ENCODE assay signal across 24 cellular contexts in the genomic region with DNA sequence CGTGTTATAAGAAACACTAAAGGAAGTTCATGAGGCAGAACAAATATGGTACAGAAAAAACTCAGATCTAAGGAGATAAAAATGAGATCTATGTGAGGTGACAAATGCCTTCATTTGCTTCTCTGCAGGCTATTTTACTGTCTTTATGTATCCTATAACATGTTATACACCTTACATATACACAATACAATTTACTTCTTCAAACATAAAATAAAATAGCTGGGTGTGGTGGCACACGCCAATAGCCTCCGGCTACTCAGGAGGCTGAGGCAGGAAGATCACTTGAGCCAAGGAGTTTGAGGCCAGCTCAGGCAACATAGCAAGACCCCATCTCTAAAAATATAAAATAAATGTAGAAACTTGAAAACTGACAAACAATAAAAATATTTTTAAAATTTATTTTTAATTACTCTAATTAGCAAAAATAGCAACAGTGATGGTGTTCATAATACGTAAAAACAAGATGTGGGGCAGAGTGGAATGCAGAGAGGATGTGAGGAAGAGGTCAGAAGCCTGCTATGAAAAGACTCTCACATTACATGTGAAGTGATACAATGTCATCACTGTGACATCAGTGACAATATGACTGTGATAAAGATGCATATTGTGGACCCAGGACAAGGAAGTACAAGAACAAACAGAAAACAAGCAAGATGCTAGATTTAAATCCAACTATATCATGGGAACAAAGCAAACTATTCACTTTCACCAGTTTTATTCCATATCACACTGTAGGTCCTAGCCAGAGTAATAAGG. TPM values are rescaled to one million over a fixed set of nuclear protein-coding genes. Genes with fewer than 3 reads are reported as not detected.
DNase-seq lines count a peak whose midpoint lies in the region; ATAC-seq, FAIRE-seq and TF ChIP-seq lines count a peak whose summit lies in the region.
"Had no signal": no experiment of that assay in that cellular context is flagged by ENCODE, and none has a peak within 500 bp of the region (broad histone marks: within the 10 kb centered on the region; RNA-seq: fewer than 3 reads in every experiment).

No MANE protein-coding gene starts in this region.

- H3K27ac Mint-ChIP-seq in astrocyte (ENCODE audit: unreplicated experiment) = no peak overlapping the region
- peak overlapping the region in 5 of 9 donors; percentile 9 to 61 (median 56) for H3K27ac Mint-ChIP-seq in naive thymus-derived CD4-positive, alpha-beta T cell

- H3K27ac ChIP-seq in astrocyte (ENCODE audit: low read depth, low read length) = no peak overlapping the region
- no peak overlapping the region for H3K27ac ChIP-seq in naive thymus-derived CD4-positive, alpha-beta T cell (ENCODE audit: low read depth, low read length)
- H3K27ac ChIP-seq: C4-2B, HL-60, Peyer's patch had no signal

- peaks cover 18% of the 10 kb centered on the region for H3K4me1 Mint-ChIP-seq in astrocyte (ENCODE audit: low read depth, unreplicated experiment)
- peaks cover 23 to 43% (median 31%) of the 10 kb centered on the region in 7 donors for H3K4me1 Mint-ChIP-seq in naive thymus-derived CD4-positive, alpha-beta T cell

- in situ Hi-C loops in GM13977 (cut with MboI; ENCODE audit: low pct_unique_long_range_greater_than_20kb, low sequenced_read_pairs, unreplicated experiment) = no loop called here

- H3K27me3 ChIP-seq in astrocyte (ENCODE audit: insufficient read depth, low read length) = no peaks in the 10 kb centered on the region
- no peaks in the 10 kb centered on the region for H3K27me3 ChIP-seq in naive thymus-derived CD4-positive, alpha-beta T cell (ENCODE audit: control insufficient read depth in 2 of 2, insufficient read depth in 2 of 2, low read length in 2 of 2)
- H3K27me3 ChIP-seq: Peyer's patch had no signal

- FAIRE-seq in HTR-8/SVneo (lab: Jason Lieb, UNC) (peak; percentile 20), astrocyte (lab: Jason Lieb, UNC) (peak; percentile 5)
- FAIRE-seq: GM12892, GM19239 had no signal

- no peak overlapping the region for H3K4me3 Mint-ChIP-seq in astrocyte (ENCODE audit: unreplicated experiment)
- no peak overlapping the region for H3K4me3 Mint-ChIP-seq in naive thymus-derived CD4-positive, alpha-beta T cell

- H3K79me2 ChIP-seq in astrocyte (ENCODE audit: insufficient read depth, low read length) = peaks cover 25% of the 10 kb centered on the region

- H3K36me3 ChIP-seq in astrocyte (ENCODE audit: insufficient read depth, low read length) = no peaks in the 10 kb centered on the region
- peaks cover 0 to 10% (median 0%) of the 10 kb centered on the region in 3 experiments for H3K36me3 ChIP-seq in naive thymus-derived CD4-positive, alpha-beta T cell (ENCODE audit: control insufficient read depth in 2 of 3, insufficient read depth in 3 of 3, low read length in 3 of 3)

- TF ChIP-seq CTCF in astrocyte (IDR thresholded peaks at IDR 0.05; ENCODE audit: insufficient read depth, low read depth, low read length) = no peak
- TF ChIP-seq CTCF in GM13977 (IDR thresholded peaks at IDR 0.05; ENCODE audit: extremely low read depth, insufficient read depth, missing control alignments) = no peak

- intact Hi-C loops in naive thymus-derived CD4-positive, alpha-beta T cell (cut with micrococcal nuclease) = no loop called here

- H3K27me3 Mint-ChIP-seq in astrocyte (ENCODE audit: low read depth, unreplicated experiment) = no peaks in the 10 kb centered on the region
- no peaks in the 10 kb centered on the region for H3K27me3 Mint-ChIP-seq in naive thymus-derived CD4-positive, alpha-beta T cell

- DNase-seq in COLO829 (ENCODE audit: low spot score) = peak; percentile 31
- DNase-seq in HTR-8/SVneo (ENCODE audit: insufficient read length, low spot score) = no peak
- DNase-seq in astrocyte (ENCODE audit: low read depth) = no peak
- no peak for DNase-seq in naive thymus-derived CD4-positive, alpha-beta T cell
- DNase-seq in NCI-H2029 (lab: John Stamatoyannopoulos, UW) = no peak
- no peak for DNase-seq in AG08395 (ENCODE audit: low spot score)
- DNase-seq in middle frontal gyrus (ENCODE audit: extremely low spot score, low spot score) = no peak
- DNase-seq in GM13977 (ENCODE audit: low spot score) = no peak
- DNase-seq: Caco-2, DMS79, GDM1, GM23248, KG1, NCI-H1105, NCI-H1694 treated with DMSO at 0.1 percent for 48 hours, NCI-H2171, NCI-H510A, NCI-H82, Peyer's patch, Right ventricle myocardium superior had no signal

- POLR2A ChIA-PET in naive thymus-derived CD4-positive, alpha-beta T cell (lab: Charles Lee) = no interaction called here

- no peak overlapping the region for H3K4me2 ChIP-seq in astrocyte (ENCODE audit: low read length)

- H3K9ac ChIP-seq in astrocyte (ENCODE audit: low read length) = no peak overlapping the region
- H3K9ac ChIP-seq: GM23248 had no signal

- H4K20me1 ChIP-seq in astrocyte (ENCODE audit: insufficient read depth, low read length) = no peaks in the 10 kb centered on the region

- no peak overlapping the region for H2AFZ ChIP-seq in astrocyte (ENCODE audit: low read depth, low read length)
- H2AFZ ChIP-seq: GM23248 had no signal

- H3K36me3 Mint-ChIP-seq in astrocyte (ENCODE audit: low read depth, unreplicated experiment) = peaks cover 16% of the 10 kb centered on the region
- H3K36me3 Mint-ChIP-seq in naive thymus-derived CD4-positive, alpha-beta T cell = peaks cover 0 to 31% (median 14%) of the 10 kb centered on the region in 5 donors

- H3K4me1 ChIP-seq in astrocyte (ENCODE audit: insufficient read depth, low read length) = peaks cover 13% of the 10 kb centered on the region
- H3K4me1 ChIP-seq in naive thymus-derived CD4-positive, alpha-beta T cell (ENCODE audit: control insufficient read depth in 2 of 2, insufficient read depth in 2 of 2, low read length in 2 of 2) = peaks cover 0 to 21% of the 10 kb centered on the region in 2 donors
- H3K4me1 ChIP-seq: Caco-2, Peyer's patch had no signal

- H3K4me3 ChIP-seq in astrocyte (ENCODE audit: insufficient read depth, low read depth, low read length) = no peak overlapping the region
- H3K4me3 ChIP-seq in naive thymus-derived CD4-positive, alpha-beta T cell (ENCODE audit: low read length) = no peak overlapping the region
- H3K4me3 ChIP-seq: GM23248, Peyer's patch had no signal

- H3K9me3 ChIP-seq in astrocyte (ENCODE audit: insufficient read depth, low read depth, low read length) = no peaks in the 10 kb centered on the region
- no peaks in the 10 kb centered on the region for H3K9me3 ChIP-seq in naive thymus-derived CD4-positive, alpha-beta T cell (ENCODE audit: control insufficient read depth in 2 of 3, low read length in 3 of 3)
- H3K9me3 ChIP-seq: Caco-2, Peyer's patch had no signal

- CTCF ChIA-PET in naive thymus-derived CD4-positive, alpha-beta T cell (lab: Charles Lee) = no interaction called here

- ATAC-seq in naive thymus-derived CD4-positive, alpha-beta T cell = no peak

- no peaks in the 10 kb centered on the region for H3K9me3 Mint-ChIP-seq in astrocyte (ENCODE audit: unreplicated experiment)
- no peaks in the 10 kb centered on the region for H3K9me3 Mint-ChIP-seq in naive thymus-derived CD4-positive, alpha-beta T cell

RNA-seq across cellular contexts. Expression of a gene that starts 31.0 kb away (rescaled TPM):
- 79.6 and 83.5 TPM in 2 replicates for total RNA-seq in astrocyte
- 10 to 100 TPM; 78.9 to 98.8 (median 81.2) TPM for total RNA-seq in naive thymus-derived CD4-positive, alpha-beta T cell
- 10 to 100 TPM; 10.2 to 12.1 TPM for polyA plus RNA-seq in naive thymus-derived CD4-positive, alpha-beta T cell

RNA-seq across cellular contexts. Expression of a gene that starts 48.7 kb away (rescaled TPM):
- 25.8 and 26.6 TPM in 2 replicates for total RNA-seq in astrocyte
- total RNA-seq in naive thymus-derived CD4-positive, alpha-beta T cell = 10 to 100 TPM in 1 of 5 experiments, 1 to 10 TPM in 2, under 1 TPM in 2; 0.54 to 21.5 (median 1.2) TPM
- under 1 TPM in 1 of 2 donors, not detected in 1; 0.36 TPM for polyA plus RNA-seq in naive thymus-derived CD4-positive, alpha-beta T cell
